Comparison of ENCODE assay signal across 9 cellular contexts in genomic region chr16:11405331-11406176, GRCh38.
DNase-seq lines count a peak whose midpoint lies in the region; ATAC-seq, FAIRE-seq and TF ChIP-seq lines count a peak whose summit lies in the region.
"Had no signal": no experiment of that assay in that cellular context is flagged by ENCODE, and none has a peak within 500 bp of the region (broad histone marks: within the 10 kb centered on the region; RNA-seq: fewer than 3 reads in every experiment).

No MANE protein-coding gene starts in this region.

- DNase-seq in AG08396 (ENCODE audit: low spot score): peak; percentile 56
- peak; percentile 59 for DNase-seq in H54 (ENCODE audit: insufficient read length, low spot score)
- peak; percentile 11 for DNase-seq in amniotic epithelial cell (ENCODE audit: low read depth)
- DNase-seq in memory B cell (ENCODE audit: low spot score in 2 of 2): peak; percentile 38 to 51
- no peak for DNase-seq in upper lobe of right lung
- DNase-seq in epidermal melanocyte (ENCODE audit: insufficient read length, low spot score): no peak
- no peak for DNase-seq in NCI-H128 (lab: John Stamatoyannopoulos, UW; ENCODE audit: unreplicated experiment)

- intact Hi-C loops in upper lobe of right lung (cut with DNase I): no loop called here

- H3K27me3 Mint-ChIP-seq in memory B cell: peaks cover 3% of the 10 kb centered on the region

- no peaks in the 10 kb centered on the region for H3K9me3 ChIP-seq in upper lobe of right lung

- no peaks in the 10 kb centered on the region for H3K4me1 ChIP-seq in upper lobe of right lung

- H3K36me3 ChIP-seq in upper lobe of right lung: no peaks in the 10 kb centered on the region

- no peak overlapping the region for H3K4me3 ChIP-seq in upper lobe of right lung

- no peaks in the 10 kb centered on the region for H3K27me3 ChIP-seq in upper lobe of right lung

- no peak overlapping the region for H3K27ac Mint-ChIP-seq in memory B cell

- FAIRE-seq in H54 (lab: Jason Lieb, UNC): no peak
- FAIRE-seq: endometrium had no signal

- no peak overlapping the region for H3K4me3 Mint-ChIP-seq in memory B cell

- ATAC-seq in SK-N-SH treated with all-trans-retinoic acid at 6 μM for 48 hours (peak; percentile 32; the same call in 2 of the 3 replicates), memory B cell (ENCODE audit: low read depth) (peak; percentile 44), upper lobe of right lung (peak; percentile 53)

- peak; percentile 59 for TF ChIP-seq CTCF in upper lobe of right lung (IDR thresholded peaks at IDR 0.05)

- TF ChIP-seq POLR2A in H54 (IDR thresholded peaks at IDR 0.05; ENCODE audit: low read depth, low read length): no peak

- no peaks in the 10 kb centered on the region for H3K9me3 Mint-ChIP-seq in memory B cell

- H3K36me3 Mint-ChIP-seq in memory B cell: no peaks in the 10 kb centered on the region

- H3K4me1 Mint-ChIP-seq in memory B cell: no peaks in the 10 kb centered on the region

- no peak overlapping the region for H3K27ac ChIP-seq in upper lobe of right lung

TF ChIP-seq in SK-N-SH treated with all-trans-retinoic acid at 6 μM for 48 hours, 23 proteins besides CTCF, POLR2A, EP300 and RAD21:
- TF ChIP-seq ZNF70 (CRISPR knock-in tag; IDR thresholded peaks at IDR 0.05): 0 out of 2 replicates have a peak, but pooled peaks have one; percentile 34
- no peak for TF ChIP-seq OSR1 (CRISPR knock-in tag; IDR thresholded peaks at IDR 0.05)
- no peak for TF ChIP-seq ZNF8 (CRISPR knock-in tag; IDR thresholded peaks at IDR 0.05)
- no peak for TF ChIP-seq SNAI2 (CRISPR knock-in tag; IDR thresholded peaks at IDR 0.05)

Comparison
In these comparisons a context has a peak if more than half of its experiments do, and no peak if none do; other contexts are left out.
1. DNase-seq: peak in AG08396 (single experiment), H54 (single experiment), amniotic epithelial cell (single experiment) and memory B cell (2 of 2); none in upper lobe of right lung (single experiment), epidermal melanocyte (single experiment) and NCI-H128 (single experiment).
2. Peak in every context shown above with its lines, with median percentiles within 50 percentile points of each other: ATAC-seq.